ENCODE assay signal across 20 cellular contexts in genomic region chr12:32395031-32395430, GRCh38.
"Had no signal": no experiment of that assay in that cellular context is flagged by ENCODE, and none has a peak within 500 bp of the region (broad histone marks: within the 10 kb centered on the region; RNA-seq: fewer than 3 reads in every experiment).

No MANE protein-coding gene starts in this region.

- H3K9me3 Mint-ChIP-seq: activated CD4-positive, alpha-beta T cell treated with anti-CD3 and anti-CD28 coated beads, Interleukin-2, amount 10 ng/mL, durations not matched to agents 7 days and 5 days; activated naive CD4-positive, alpha-beta T cell treated with anti-CD3 and anti-CD28 coated beads for 36 hours; activated naive CD8-positive, alpha-beta T cell treated with anti-CD3 and anti-CD28 coated beads, Interleukin-2, amount 50 U/mL, for 24 hours; dendritic cell treated with granulocyte-macrophage colony-stimulating factor and Interleukin-4, amounts not matched to agents 40 ng/mL and 50 ng/mL, for 4 days; mesothelial cell of epicardium; nephron progenitor cell had no signal

- H3K4me3 ChIP-seq: psoas muscle, right lobe of liver, smooth muscle cell, tibial nerve, uterus had no signal

- H3K4me1 ChIP-seq: uterus had no signal

- H3K27me3 ChIP-seq: right lobe of liver, uterus had no signal

- H3K4me2 ChIP-seq: smooth muscle cell had no signal

- H3K27ac ChIP-seq: epithelial cell of prostate, psoas muscle, right lobe of liver, tibial nerve, uterus had no signal

- H3K36me3 Mint-ChIP-seq: mesothelial cell of epicardium had no signal

- H3K36me3 ChIP-seq: right lobe of liver, tibial nerve, uterus had no signal

- DNase-seq: activated CD4-positive, alpha-beta T cell treated with anti-CD3 and anti-CD28 coated beads, Interleukin-2, amount 10 ng/mL, durations not matched to agents 7 days and 5 days; activated CD8-positive, alpha-beta memory T cell treated with anti-CD3 and anti-CD28 coated beads for 24 hours; activated naive CD4-positive, alpha-beta T cell treated with anti-CD3 and anti-CD28 coated beads for 36 hours; activated naive CD8-positive, alpha-beta T cell treated with anti-CD3 and anti-CD28 coated beads, Interleukin-2, amount 50 U/mL, for 24 hours; aorta; effector memory CD4-positive, alpha-beta T cell; head of caudate nucleus; nephron progenitor cell; psoas muscle; right lobe of liver; stimulated activated CD4-positive, alpha-beta T cell treated with anti-CD3 and anti-CD28 coated beads, Interleukin-4, amount 100 ng/mL, for 4 hours; stimulated activated CD8-positive, alpha-beta memory T cell treated with anti-CD3 and anti-CD28 coated beads, Interleukin-4, amount 100 ng/mL, for 48 hours; stimulated activated naive CD4-positive, alpha-beta T cell treated with Interleukin-2 at 50 U/mL for 16 hours; substantia nigra; uterus had no signal

- H3K4me3 Mint-ChIP-seq: activated CD4-positive, alpha-beta T cell treated with anti-CD3 and anti-CD28 coated beads, Interleukin-2, amount 10 ng/mL, durations not matched to agents 7 days and 5 days; activated naive CD4-positive, alpha-beta T cell treated with anti-CD3 and anti-CD28 coated beads for 36 hours; activated naive CD8-positive, alpha-beta T cell treated with anti-CD3 and anti-CD28 coated beads, Interleukin-2, amount 50 U/mL, for 24 hours; dendritic cell treated with granulocyte-macrophage colony-stimulating factor and Interleukin-4, amounts not matched to agents 40 ng/mL and 50 ng/mL, for 4 days; mesothelial cell of epicardium; nephron progenitor cell had no signal

- H3K27ac Mint-ChIP-seq: activated CD4-positive, alpha-beta T cell treated with anti-CD3 and anti-CD28 coated beads, Interleukin-2, amount 10 ng/mL, durations not matched to agents 7 days and 5 days; activated naive CD4-positive, alpha-beta T cell treated with anti-CD3 and anti-CD28 coated beads for 36 hours; activated naive CD8-positive, alpha-beta T cell treated with anti-CD3 and anti-CD28 coated beads, Interleukin-2, amount 50 U/mL, for 24 hours; dendritic cell treated with granulocyte-macrophage colony-stimulating factor and Interleukin-4, amounts not matched to agents 40 ng/mL and 50 ng/mL, for 4 days; mesothelial cell of epicardium; nephron progenitor cell had no signal

- H3K9me3 ChIP-seq: psoas muscle, right lobe of liver, uterus had no signal
